In the genomic region with DNA sequence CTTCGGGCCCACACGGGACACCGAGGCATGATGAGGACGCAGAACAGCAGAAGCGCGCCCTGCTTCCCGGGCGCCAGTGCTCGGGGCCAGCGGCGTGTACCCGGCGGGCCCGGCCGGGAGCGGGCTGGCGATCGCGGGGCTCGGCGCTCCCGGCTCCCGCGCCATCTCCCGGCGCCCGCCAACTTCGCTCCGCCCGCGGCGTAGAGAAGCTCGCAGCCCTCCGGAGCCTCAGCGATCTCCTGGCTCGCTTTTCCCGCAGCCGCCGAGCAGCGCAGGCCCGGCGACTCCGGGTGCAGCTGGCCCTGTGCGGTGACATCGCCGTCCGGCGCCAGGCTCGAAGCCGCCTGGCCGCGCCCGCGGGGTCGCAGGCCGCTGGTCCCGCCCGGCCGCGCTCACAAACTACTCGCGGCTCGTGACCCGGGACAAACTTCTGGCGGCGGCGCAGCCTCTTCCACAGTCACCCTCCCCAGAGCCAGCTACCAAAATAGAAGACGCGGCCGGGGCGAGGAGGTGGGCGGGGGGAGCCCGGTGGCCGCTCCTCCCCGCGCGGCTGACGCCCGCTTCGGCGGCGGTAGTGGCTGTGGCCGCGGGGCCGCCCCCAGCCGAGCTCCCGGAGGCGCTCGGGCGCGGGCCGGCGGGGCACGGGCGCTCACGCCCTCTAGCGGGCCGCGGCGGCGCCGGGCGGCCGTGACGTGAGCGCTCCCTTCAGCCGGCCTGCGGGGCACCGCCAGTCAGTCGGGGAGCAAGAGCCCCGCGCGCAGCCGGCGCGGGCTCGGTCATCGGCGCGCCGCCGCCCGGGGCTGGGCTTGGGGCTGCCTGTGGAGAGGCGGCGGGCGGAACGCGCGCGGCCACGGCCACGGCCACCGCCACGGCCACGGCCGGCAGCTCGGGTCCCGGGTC, we compare ENCODE assay signal across 8 cellular contexts. TPM values are rescaled to one million over a fixed set of nuclear protein-coding genes. Genes with fewer than 3 reads are reported as not detected.
A peak's percentile ranks its signal among the peaks of the same experiment; 100 is the strongest.
DNase-seq lines count a peak whose midpoint lies in the region; ATAC-seq and TF ChIP-seq lines count a peak whose summit lies in the region.

PTPRM (plus strand) TSS at position 730 of the 900 bp plus-strand sequence. CDS start 503 bp downstream, outside the sequence.

- ATAC-seq in GM18868 (IDR thresholded peaks at IDR 0.05; ENCODE audit: unreplicated experiment), result peak; percentile 93
- ATAC-seq in HG03066 (IDR thresholded peaks at IDR 0.05; ENCODE audit: low read depth, unreplicated experiment), result peak; percentile 81
- peak; percentile 90 for ATAC-seq in activated T-helper 17 cell treated with anti-CD3 and anti-CD28 coated beads, Interleukin-2, amount 50 U/mL, for 72 hours (replicated peaks)

- peak within 1 kb of the TSS; percentile 80 for H3K27ac ChIP-seq in fibroblast of lung (ENCODE audit: insufficient read depth, low read length)

- no peak within 1 kb of the TSS for H3K27ac Mint-ChIP-seq in activated T-helper 17 cell treated with anti-CD3 and anti-CD28 coated beads, Interleukin-2, amount 50 U/mL, for 72 hours
- no peak within 1 kb of the TSS for H3K27ac Mint-ChIP-seq in stimulated activated naive CD8-positive, alpha-beta T cell treated with anti-CD3 and anti-CD28 coated beads, Interleukin-15, Interleukin-2, amounts not matched to agents 100 ng/mL and 50 ng/mL, for 24 hours

- H2AFZ ChIP-seq in fibroblast of lung (ENCODE audit: low read length), result peak within 1 kb of the TSS; percentile 80

- H3K4me2 ChIP-seq in fibroblast of lung (ENCODE audit: extremely low read depth, insufficient read depth, low read length), result peak within 1 kb of the TSS; percentile 89

- peaks cover 20% of the 10 kb centered on the region for H3K27me3 Mint-ChIP-seq in activated T-helper 17 cell treated with anti-CD3 and anti-CD28 coated beads, Interleukin-2, amount 50 U/mL, for 72 hours
- peaks cover 59% of the 10 kb centered on the region for H3K27me3 Mint-ChIP-seq in stimulated activated naive CD8-positive, alpha-beta T cell treated with anti-CD3 and anti-CD28 coated beads, Interleukin-15, Interleukin-2, amounts not matched to agents 100 ng/mL and 50 ng/mL, for 24 hours

- peaks cover 10% of the 10 kb centered on the region for H3K79me2 ChIP-seq in fibroblast of lung (ENCODE audit: control insufficient read depth, insufficient read depth, low read length)

- no peaks in the 10 kb centered on the region for H3K4me1 Mint-ChIP-seq in activated T-helper 17 cell treated with anti-CD3 and anti-CD28 coated beads, Interleukin-2, amount 50 U/mL, for 72 hours
- no peaks in the 10 kb centered on the region for H3K4me1 Mint-ChIP-seq in stimulated activated naive CD8-positive, alpha-beta T cell treated with anti-CD3 and anti-CD28 coated beads, Interleukin-15, Interleukin-2, amounts not matched to agents 100 ng/mL and 50 ng/mL, for 24 hours (ENCODE audit: low read depth)

- H4K20me1 ChIP-seq in fibroblast of lung (ENCODE audit: control insufficient read depth, extremely low read depth, insufficient read depth, low read length), result no peaks in the 10 kb centered on the region

- H3K4me3 Mint-ChIP-seq in activated T-helper 17 cell treated with anti-CD3 and anti-CD28 coated beads, Interleukin-2, amount 50 U/mL, for 72 hours, result peak within 1 kb of the TSS; percentile 18
- H3K4me3 Mint-ChIP-seq in stimulated activated naive CD8-positive, alpha-beta T cell treated with anti-CD3 and anti-CD28 coated beads, Interleukin-15, Interleukin-2, amounts not matched to agents 100 ng/mL and 50 ng/mL, for 24 hours, result peak within 1 kb of the TSS; percentile 61

- H3K9ac ChIP-seq in fibroblast of lung (ENCODE audit: insufficient read depth, low read length), result peak within 1 kb of the TSS; percentile 88
- H3K9ac ChIP-seq in mucosa of stomach (ENCODE audit: low read length), result peak within 1 kb of the TSS; percentile 74

- no peaks in the 10 kb centered on the region for H3K36me3 ChIP-seq in fibroblast of lung (ENCODE audit: control insufficient read depth, insufficient read depth, low read length)
- H3K36me3 ChIP-seq in mucosa of stomach (ENCODE audit: control insufficient read depth, insufficient read depth, low read length), result no peaks in the 10 kb centered on the region

- H3K4me3 ChIP-seq in fibroblast of lung (replicated peaks in 1 of 4; ENCODE audit: control extremely low read depth in 1 of 4, insufficient read depth in 1 of 4, low read depth in 3 of 4, low read length in 4 of 4), result peak within 1 kb of the TSS; percentile 73 to 79 (median 78)
- H3K4me3 ChIP-seq in mucosa of stomach (ENCODE audit: low read length), result peak within 1 kb of the TSS; percentile 53

- DNase-seq in AG08395 (ENCODE audit: low spot score) (peak; percentile 91), NCI-H510A (lab: John Stamatoyannopoulos, UW) (peak; percentile 73), fibroblast of lung (ENCODE audit: low read depth in 2 of 2) (peak; percentile 76)

- no peaks in the 10 kb centered on the region for H3K9me3 ChIP-seq in fibroblast of lung (ENCODE audit: control insufficient read depth, insufficient read depth, low read depth, low read length)
- no peaks in the 10 kb centered on the region for H3K9me3 ChIP-seq in mucosa of stomach (ENCODE audit: control insufficient read depth, low read length)

- no peaks in the 10 kb centered on the region for H3K9me3 Mint-ChIP-seq in activated T-helper 17 cell treated with anti-CD3 and anti-CD28 coated beads, Interleukin-2, amount 50 U/mL, for 72 hours
- H3K9me3 Mint-ChIP-seq in stimulated activated naive CD8-positive, alpha-beta T cell treated with anti-CD3 and anti-CD28 coated beads, Interleukin-15, Interleukin-2, amounts not matched to agents 100 ng/mL and 50 ng/mL, for 24 hours, result peaks cover 4% of the 10 kb centered on the region

- no peak for TF ChIP-seq CTCF in fibroblast of lung (conservative IDR thresholded peaks at IDR 0.05 in 1 of 2, IDR thresholded peaks at IDR 0.05 in 1 of 2; ENCODE audit: low read depth in 1 of 2, low read length in 2 of 2)

- H3K27me3 ChIP-seq in fibroblast of lung (ENCODE audit: control insufficient read depth, insufficient read depth, low read length) (no peaks in the 10 kb centered on the region), mucosa of stomach (ENCODE audit: control insufficient read depth, insufficient read depth, low read length) (peaks cover 16% of the 10 kb centered on the region)

- H3K4me1 ChIP-seq in fibroblast of lung (ENCODE audit: control insufficient read depth, extremely low read depth, insufficient read depth, low read length) (peaks cover 3% of the 10 kb centered on the region), mucosa of stomach (ENCODE audit: control insufficient read depth, insufficient read depth, low read length) (peaks cover 3% of the 10 kb centered on the region)

- H3K36me3 Mint-ChIP-seq in activated T-helper 17 cell treated with anti-CD3 and anti-CD28 coated beads, Interleukin-2, amount 50 U/mL, for 72 hours (ENCODE audit: low read depth), result peaks cover 6% of the 10 kb centered on the region
- no peaks in the 10 kb centered on the region for H3K36me3 Mint-ChIP-seq in stimulated activated naive CD8-positive, alpha-beta T cell treated with anti-CD3 and anti-CD28 coated beads, Interleukin-15, Interleukin-2, amounts not matched to agents 100 ng/mL and 50 ng/mL, for 24 hours (ENCODE audit: low read depth)

RNA-seq across cellular contexts. Expression of gene PTPRM, which starts in this region (rescaled TPM):
- total RNA-seq in activated T-helper 17 cell treated with anti-CD3 and anti-CD28 coated beads, Interleukin-2, amount 50 U/mL, for 72 hours, result 10 to 100 TPM in 1 of 2 donors, 1 to 10 TPM in 1; 7.5 to 24.5 TPM
- 42.9 and 87.0 TPM in 2 replicates for total RNA-seq in fibroblast of lung
- polyA plus RNA-seq in fibroblast of lung, result 61.9 and 86.6 TPM in 2 replicates
- 31.3 and 36.9 TPM in 2 replicates for polyA plus RNA-seq in fibroblast of lung (2012)
- 50.7 and 73.9 TPM in 2 replicates for polyA minus RNA-seq in fibroblast of lung (ENCODE audit: low replicate concordance)

Comparison
In these comparisons a context has a peak if more than half of its experiments do, and no peak if none do; other contexts are left out.
1. Peak in every context shown above with its lines: DNase-seq, ATAC-seq, H3K4me3 ChIP-seq and H3K27ac ChIP-seq.